ENCODE assay signal across 1 cellular context in the genomic region with DNA sequence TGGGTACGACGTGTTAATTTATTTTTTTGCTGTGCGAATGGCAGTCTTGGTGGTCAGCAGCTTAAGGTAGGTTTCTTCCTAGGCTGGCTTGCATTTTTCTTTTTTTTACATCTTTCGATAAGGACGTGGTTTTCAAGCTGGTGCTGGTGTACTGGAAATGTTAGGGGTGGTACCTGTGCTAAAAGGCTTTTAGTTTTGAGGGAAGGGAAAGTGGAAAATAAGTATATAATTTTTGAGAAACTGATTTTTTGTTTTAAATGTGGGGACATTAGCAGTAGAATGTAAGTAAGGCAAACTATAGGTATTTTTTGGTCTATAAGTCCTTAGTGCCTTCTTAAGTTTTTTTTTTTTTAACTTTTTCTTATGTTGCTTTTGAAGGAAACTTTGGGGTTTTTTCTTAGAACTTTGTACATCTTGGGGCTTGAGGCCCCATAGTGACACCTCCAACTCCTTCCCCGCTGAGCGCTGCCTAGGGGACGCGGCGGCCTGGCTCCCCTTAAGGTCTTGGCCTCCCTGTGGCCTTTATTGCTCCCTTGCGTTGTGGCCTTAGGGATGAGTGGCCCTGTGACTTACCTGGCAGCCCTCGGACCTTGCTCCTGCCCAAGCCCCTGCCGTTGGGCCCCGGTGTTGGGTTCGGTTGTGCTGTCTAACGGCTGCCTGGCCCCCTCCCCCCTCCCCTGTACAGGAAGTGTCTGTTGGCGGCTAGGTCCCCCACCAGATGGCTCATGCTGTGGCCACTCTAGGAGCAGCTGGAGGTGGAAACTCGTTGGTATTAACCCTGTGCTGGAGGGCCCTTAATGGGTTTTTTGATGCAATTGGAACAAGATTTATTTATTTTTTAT.
A peak's percentile ranks its signal among the peaks of the same experiment; 100 is the strongest.
TF ChIP-seq lines count a peak whose summit lies in the region.

No MANE protein-coding gene starts in this region.

TF ChIP-seq in K562, 482 proteins besides CTCF, POLR2A, EP300 and RAD21 (continued from another document and continues in another):
- TF ChIP-seq, protein P1, sequence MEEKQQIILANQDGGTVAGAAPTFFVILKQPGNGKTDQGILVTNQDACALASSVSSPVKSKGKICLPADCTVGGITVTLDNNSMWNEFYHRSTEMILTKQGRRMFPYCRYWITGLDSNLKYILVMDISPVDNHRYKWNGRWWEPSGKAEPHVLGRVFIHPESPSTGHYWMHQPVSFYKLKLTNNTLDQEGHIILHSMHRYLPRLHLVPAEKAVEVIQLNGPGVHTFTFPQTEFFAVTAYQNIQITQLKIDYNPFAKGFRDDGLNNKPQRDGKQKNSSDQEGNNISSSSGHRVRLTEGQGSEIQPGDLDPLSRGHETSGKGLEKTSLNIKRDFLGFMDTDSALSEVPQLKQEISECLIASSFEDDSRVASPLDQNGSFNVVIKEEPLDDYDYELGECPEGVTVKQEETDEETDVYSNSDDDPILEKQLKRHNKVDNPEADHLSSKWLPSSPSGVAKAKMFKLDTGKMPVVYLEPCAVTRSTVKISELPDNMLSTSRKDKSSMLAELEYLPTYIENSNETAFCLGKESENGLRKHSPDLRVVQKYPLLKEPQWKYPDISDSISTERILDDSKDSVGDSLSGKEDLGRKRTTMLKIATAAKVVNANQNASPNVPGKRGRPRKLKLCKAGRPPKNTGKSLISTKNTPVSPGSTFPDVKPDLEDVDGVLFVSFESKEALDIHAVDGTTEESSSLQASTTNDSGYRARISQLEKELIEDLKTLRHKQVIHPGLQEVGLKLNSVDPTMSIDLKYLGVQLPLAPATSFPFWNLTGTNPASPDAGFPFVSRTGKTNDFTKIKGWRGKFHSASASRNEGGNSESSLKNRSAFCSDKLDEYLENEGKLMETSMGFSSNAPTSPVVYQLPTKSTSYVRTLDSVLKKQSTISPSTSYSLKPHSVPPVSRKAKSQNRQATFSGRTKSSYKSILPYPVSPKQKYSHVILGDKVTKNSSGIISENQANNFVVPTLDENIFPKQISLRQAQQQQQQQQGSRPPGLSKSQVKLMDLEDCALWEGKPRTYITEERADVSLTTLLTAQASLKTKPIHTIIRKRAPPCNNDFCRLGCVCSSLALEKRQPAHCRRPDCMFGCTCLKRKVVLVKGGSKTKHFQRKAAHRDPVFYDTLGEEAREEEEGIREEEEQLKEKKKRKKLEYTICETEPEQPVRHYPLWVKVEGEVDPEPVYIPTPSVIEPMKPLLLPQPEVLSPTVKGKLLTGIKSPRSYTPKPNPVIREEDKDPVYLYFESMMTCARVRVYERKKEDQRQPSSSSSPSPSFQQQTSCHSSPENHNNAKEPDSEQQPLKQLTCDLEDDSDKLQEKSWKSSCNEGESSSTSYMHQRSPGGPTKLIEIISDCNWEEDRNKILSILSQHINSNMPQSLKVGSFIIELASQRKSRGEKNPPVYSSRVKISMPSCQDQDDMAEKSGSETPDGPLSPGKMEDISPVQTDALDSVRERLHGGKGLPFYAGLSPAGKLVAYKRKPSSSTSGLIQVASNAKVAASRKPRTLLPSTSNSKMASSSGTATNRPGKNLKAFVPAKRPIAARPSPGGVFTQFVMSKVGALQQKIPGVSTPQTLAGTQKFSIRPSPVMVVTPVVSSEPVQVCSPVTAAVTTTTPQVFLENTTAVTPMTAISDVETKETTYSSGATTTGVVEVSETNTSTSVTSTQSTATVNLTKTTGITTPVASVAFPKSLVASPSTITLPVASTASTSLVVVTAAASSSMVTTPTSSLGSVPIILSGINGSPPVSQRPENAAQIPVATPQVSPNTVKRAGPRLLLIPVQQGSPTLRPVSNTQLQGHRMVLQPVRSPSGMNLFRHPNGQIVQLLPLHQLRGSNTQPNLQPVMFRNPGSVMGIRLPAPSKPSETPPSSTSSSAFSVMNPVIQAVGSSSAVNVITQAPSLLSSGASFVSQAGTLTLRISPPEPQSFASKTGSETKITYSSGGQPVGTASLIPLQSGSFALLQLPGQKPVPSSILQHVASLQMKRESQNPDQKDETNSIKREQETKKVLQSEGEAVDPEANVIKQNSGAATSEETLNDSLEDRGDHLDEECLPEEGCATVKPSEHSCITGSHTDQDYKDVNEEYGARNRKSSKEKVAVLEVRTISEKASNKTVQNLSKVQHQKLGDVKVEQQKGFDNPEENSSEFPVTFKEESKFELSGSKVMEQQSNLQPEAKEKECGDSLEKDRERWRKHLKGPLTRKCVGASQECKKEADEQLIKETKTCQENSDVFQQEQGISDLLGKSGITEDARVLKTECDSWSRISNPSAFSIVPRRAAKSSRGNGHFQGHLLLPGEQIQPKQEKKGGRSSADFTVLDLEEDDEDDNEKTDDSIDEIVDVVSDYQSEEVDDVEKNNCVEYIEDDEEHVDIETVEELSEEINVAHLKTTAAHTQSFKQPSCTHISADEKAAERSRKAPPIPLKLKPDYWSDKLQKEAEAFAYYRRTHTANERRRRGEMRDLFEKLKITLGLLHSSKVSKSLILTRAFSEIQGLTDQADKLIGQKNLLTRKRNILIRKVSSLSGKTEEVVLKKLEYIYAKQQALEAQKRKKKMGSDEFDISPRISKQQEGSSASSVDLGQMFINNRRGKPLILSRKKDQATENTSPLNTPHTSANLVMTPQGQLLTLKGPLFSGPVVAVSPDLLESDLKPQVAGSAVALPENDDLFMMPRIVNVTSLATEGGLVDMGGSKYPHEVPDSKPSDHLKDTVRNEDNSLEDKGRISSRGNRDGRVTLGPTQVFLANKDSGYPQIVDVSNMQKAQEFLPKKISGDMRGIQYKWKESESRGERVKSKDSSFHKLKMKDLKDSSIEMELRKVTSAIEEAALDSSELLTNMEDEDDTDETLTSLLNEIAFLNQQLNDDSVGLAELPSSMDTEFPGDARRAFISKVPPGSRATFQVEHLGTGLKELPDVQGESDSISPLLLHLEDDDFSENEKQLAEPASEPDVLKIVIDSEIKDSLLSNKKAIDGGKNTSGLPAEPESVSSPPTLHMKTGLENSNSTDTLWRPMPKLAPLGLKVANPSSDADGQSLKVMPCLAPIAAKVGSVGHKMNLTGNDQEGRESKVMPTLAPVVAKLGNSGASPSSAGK (IDR thresholded peaks at IDR 0.05), result no peak
- no peak for TF ChIP-seq STAG1 (CRISPR knock-in tag; IDR thresholded peaks at IDR 0.05; ENCODE audit: borderline replicate concordance)
- no peak for TF ChIP-seq SLC30A9 (CRISPR knock-in tag; IDR thresholded peaks at IDR 0.05)
- TF ChIP-seq LCOR (CRISPR knock-in tag; IDR thresholded peaks at IDR 0.05), result 0 out of 2 replicates have a peak, but pooled peaks have one; percentile 61
- TF ChIP-seq ZNF212 (CRISPR knock-in tag; IDR thresholded peaks at IDR 0.05), result no peak; the same call in 1 of the 2 replicates
- TF ChIP-seq KAT2B (IDR thresholded peaks at IDR 0.05; ENCODE audit: low read depth, low read length), result peak; percentile 76
- no peak for TF ChIP-seq JUNB (CRISPR knock-in tag; conservative IDR thresholded peaks at IDR 0.05)
- TF ChIP-seq TCF3 (CRISPR knock-in tag; IDR thresholded peaks at IDR 0.05), result peak; percentile 29; the same call in 1 of the 2 replicates
- TF ChIP-seq FOXA3 (CRISPR knock-in tag; conservative IDR thresholded peaks at IDR 0.05 in 1 of 2, IDR thresholded peaks at IDR 0.05 in 1 of 2), result no peak
- no peak for TF ChIP-seq ZNF785 (CRISPR knock-in tag; IDR thresholded peaks at IDR 0.05)
- TF ChIP-seq EP400 (IDR thresholded peaks at IDR 0.05), result peak; percentile 89
- TF ChIP-seq BRF2 (IDR thresholded peaks at IDR 0.05; ENCODE audit: borderline replicate concordance, insufficient read depth, insufficient read length), result no peak
- peak; percentile 58 for TF ChIP-seq CBFA2T3 (IDR thresholded peaks at IDR 0.05)
- TF ChIP-seq RBM22 (IDR thresholded peaks at IDR 0.05; ENCODE audit: low read depth, low read length, poor library complexity, severe bottlenecking), result no peak
- no peak for TF ChIP-seq PYGO2 (tag; IDR thresholded peaks at IDR 0.05)
- TF ChIP-seq ZNF217 (CRISPR knock-in tag; IDR thresholded peaks at IDR 0.05), result no peak
- TF ChIP-seq BMI1 (IDR thresholded peaks at IDR 0.05; ENCODE audit: low read length), result no peak
- peak; percentile 49 for TF ChIP-seq ARID1B (IDR thresholded peaks at IDR 0.05)
- no peak for TF ChIP-seq NCOA4 (IDR thresholded peaks at IDR 0.05; ENCODE audit: partially characterized antibody)
- TF ChIP-seq RBM15 (IDR thresholded peaks at IDR 0.05; ENCODE audit: insufficient read depth, low read length), result no peak
- TF ChIP-seq NFE2L1 (tag; IDR thresholded peaks at IDR 0.05; ENCODE audit: borderline replicate concordance, low read depth), result no peak
- TF ChIP-seq ZFP1 (CRISPR knock-in tag; IDR thresholded peaks at IDR 0.05), result no peak
- peak; percentile 87 for TF ChIP-seq JUND (IDR thresholded peaks at IDR 0.05; ENCODE audit: borderline replicate concordance, low read depth, low read length)
- TF ChIP-seq JUND (tag; IDR thresholded peaks at IDR 0.05; ENCODE audit: borderline replicate concordance, low read depth, low read length), result peak; percentile 19; the same call in 1 of the 3 replicates
- TF ChIP-seq ATF1 (CRISPR knock-in tag; IDR thresholded peaks at IDR 0.05), result no peak
- peak; percentile 74 for TF ChIP-seq ATF1 (tag; IDR thresholded peaks at IDR 0.05)
- peak; percentile 75 for TF ChIP-seq TAF7 (tag; IDR thresholded peaks at IDR 0.05)
- TF ChIP-seq MCM5 (IDR thresholded peaks at IDR 0.05; ENCODE audit: low read depth), result no peak
- TF ChIP-seq ZNF24 (IDR thresholded peaks at IDR 0.05), result no peak; the same call in 1 of the 2 replicates
- peak; percentile 88 for TF ChIP-seq RBBP5 (IDR thresholded peaks at IDR 0.05; ENCODE audit: borderline replicate concordance, insufficient read depth, low read length, poor library complexity, severe bottlenecking)
- 0 out of 2 replicates have a peak, but pooled peaks have one; percentile 74 for TF ChIP-seq TCF7 (IDR thresholded peaks at IDR 0.05; ENCODE audit: borderline replicate concordance)
- no peak for TF ChIP-seq CEBPZ (IDR thresholded peaks at IDR 0.05; ENCODE audit: borderline replicate concordance, low read depth, low read length)
- no peak for TF ChIP-seq ZNF324 (CRISPR knock-in tag; IDR thresholded peaks at IDR 0.05)
- TF ChIP-seq ZNF696 (CRISPR knock-in tag; conservative IDR thresholded peaks at IDR 0.05), result no peak
- no peak for TF ChIP-seq PHB2 (IDR thresholded peaks at IDR 0.05; ENCODE audit: low read depth)
- peak; percentile 90 for TF ChIP-seq TAF9B (IDR thresholded peaks at IDR 0.05; ENCODE audit: partially characterized antibody)
- TF ChIP-seq DDX20 (tag; IDR thresholded peaks at IDR 0.05; ENCODE audit: low read depth), result no peak
- TF ChIP-seq ZC3H11A (IDR thresholded peaks at IDR 0.05; ENCODE audit: low read depth, low read length), result no peak
